26 cellular contexts compared by ENCODE assay signal in the genomic region with DNA sequence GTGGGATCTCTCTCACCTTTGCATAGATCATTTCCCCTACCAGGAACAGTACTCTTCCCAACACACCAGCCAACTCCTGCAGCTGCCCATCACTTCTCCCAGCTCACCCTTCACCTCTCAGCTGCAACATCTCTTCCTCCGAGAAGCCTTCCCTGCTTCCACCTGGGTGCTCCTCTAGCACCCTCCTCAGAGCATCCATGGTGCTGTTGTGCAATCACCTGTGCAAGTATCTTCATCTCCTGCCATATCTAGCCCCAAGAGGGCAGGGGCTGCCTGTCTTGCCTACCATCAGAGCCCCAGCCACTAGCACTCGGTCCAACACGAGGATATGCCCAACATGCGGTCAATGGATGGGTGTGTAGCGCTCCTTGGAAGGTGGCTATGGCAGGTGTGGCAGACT.
DNase-seq lines count a peak whose midpoint lies in the region; ATAC-seq, FAIRE-seq and TF ChIP-seq lines count a peak whose summit lies in the region.
"Had no signal": no experiment of that assay in that cellular context is flagged by ENCODE, and none has a peak within 500 bp of the region (broad histone marks: within the 10 kb centered on the region; RNA-seq: fewer than 3 reads in every experiment).

No MANE protein-coding gene starts in this region.

- DNase-seq in IMR-90 (no peak), K562 (ENCODE audit: extremely low read depth in 1 of 4, low spot score in 3 of 4) (no peak), neuronal stem cell (ENCODE audit: low spot score) (no peak), hepatocyte (ENCODE audit: low spot score) (no peak)
- DNase-seq: 8988T; ACHN; BE2C; C1 segment of cervical spinal cord; CD4-positive, alpha-beta memory T cell; CD4-positive, CD25-positive, alpha-beta regulatory T cell; CD8-positive, alpha-beta memory T cell; COR-L47; DMS 273 treated with DMSO at 0.1 percent for 48 hours; DMS153; DMS53; DMS79; DND-41; EL; GDM1 had no signal

- no peak for TF ChIP-seq EP300 in K562 (IDR thresholded peaks at IDR 0.05; ENCODE audit: low read length)

- CTCF ChIA-PET in IMR-90 (lab: Yijun Ruan, JAX) (no interaction called here), K562 (lab: Yijun Ruan, JAX; ENCODE audit: low intra/inter-chr PET ratio) (no interaction called here)

- H2AFZ ChIP-seq in IMR-90 (replicated peaks; ENCODE audit: low read length, poor library complexity) (peak overlapping the region; percentile 8), K562 (ENCODE audit: low read depth, low read length) (no peak overlapping the region), neuronal stem cell (ENCODE audit: low read length) (no peak overlapping the region), hepatocyte (no peak overlapping the region)

- H3K56ac ChIP-seq in IMR-90 (ENCODE audit: extremely low read depth, insufficient read depth, low read length), result no peak overlapping the region

- H2BK15ac ChIP-seq in IMR-90 (ENCODE audit: low read depth, low read length) (no peak overlapping the region), neuronal stem cell (ENCODE audit: low read length) (no peak overlapping the region)

- TF ChIP-seq CTCF in IMR-90 (conservative IDR thresholded peaks at IDR 0.05; ENCODE audit: low read depth, low read length) (no peak), K562 (IDR thresholded peaks at IDR 0.05 in 2 of 3, conservative IDR thresholded peaks at IDR 0.05 in 1 of 3; ENCODE audit: insufficient read depth in 2 of 3, low read depth in 1 of 3, low read length in 3 of 3) (no peak), hepatocyte (IDR thresholded peaks at IDR 0.05; ENCODE audit: poor library complexity) (no peak)

- TF ChIP-seq RAD21 in IMR-90 (IDR thresholded peaks at IDR 0.05; ENCODE audit: low read length), result no peak
- TF ChIP-seq RAD21 in K562 (CRISPR knock-in tag; conservative IDR thresholded peaks at IDR 0.05 in 1 of 2, IDR thresholded peaks at IDR 0.05 in 1 of 2), result no peak

- H2AK9ac ChIP-seq in IMR-90 (replicated peaks; ENCODE audit: low read depth, low read length, poor library complexity), result no peak overlapping the region

- H4K20me1 ChIP-seq in IMR-90 (ENCODE audit: insufficient read depth, low read length), result no peaks in the 10 kb centered on the region
- no peaks in the 10 kb centered on the region for H4K20me1 ChIP-seq in K562 (replicated peaks; ENCODE audit: control insufficient read depth, insufficient read depth, low read length)
- H4K20me1 ChIP-seq in hepatocyte (ENCODE audit: insufficient read depth, poor library complexity, severe bottlenecking), result no peaks in the 10 kb centered on the region
- H4K20me1 ChIP-seq: BLaER1 had no signal

- no peak overlapping the region for H2BK5ac ChIP-seq in IMR-90 (ENCODE audit: low read depth, low read length, poor library complexity, severe bottlenecking)
- no peak overlapping the region for H2BK5ac ChIP-seq in neuronal stem cell (ENCODE audit: low read length)

- H3K79me2 ChIP-seq in K562 (ENCODE audit: control insufficient read depth, insufficient read depth, low read length), result no peaks in the 10 kb centered on the region
- no peaks in the 10 kb centered on the region for H3K79me2 ChIP-seq in hepatocyte

- 100% methylated on average over 3 of the region's 5 CpGs; no CpG with 5 or more reads in 1 of the 2 experiments for WGBS in IMR-90 (ENCODE audit: extremely low coverage in 2 of 2, insufficient read length in 1 of 2), 2 experiments
- 7% methylated on average over 5 of the region's 5 CpGs for whole genome bisulfite sequencing in K562 (ENCODE audit: insufficient coverage, low coverage, missing lambda C conversion rate)
- WGBS in neuronal stem cell (ENCODE audit: extremely low coverage in 2 of 2, insufficient read length in 2 of 2, insufficient replicate concordance in 1 of 2), 2 donors, result no CpG with 5 or more reads among the region's 5 CpGs
- 87% methylated on average over 5 of the region's 5 CpGs for whole genome bisulfite sequencing in hepatocyte (ENCODE audit: low lambda C conversion rate, missing lambda C conversion rate)

- intact Hi-C loops in IMR-90 (cut with micrococcal nuclease) (no loop called here), K562 (cut with micrococcal nuclease) (no loop called here)

- H3K36me3 ChIP-seq in IMR-90 (ENCODE audit: control insufficient read depth, insufficient read depth, low read length), result no peaks in the 10 kb centered on the region
- no peaks in the 10 kb centered on the region for H3K36me3 ChIP-seq in K562 (ENCODE audit: control insufficient read depth, insufficient read depth, low read length)
- no peaks in the 10 kb centered on the region for H3K36me3 ChIP-seq in neuronal stem cell (replicated peaks in 1 of 2; ENCODE audit: control insufficient read depth in 2 of 2, insufficient read depth in 2 of 2, low read length in 2 of 2)
- no peaks in the 10 kb centered on the region for H3K36me3 ChIP-seq in hepatocyte (replicated peaks; ENCODE audit: insufficient read depth, low read depth)
- H3K36me3 ChIP-seq: BE2C, BLaER1 had no signal

- H2BK120ac ChIP-seq in IMR-90 (ENCODE audit: low read depth, low read length), result no peak overlapping the region
- H2BK120ac ChIP-seq in neuronal stem cell (ENCODE audit: low read depth, low read length), result no peak overlapping the region

- dilution Hi-C loops in IMR-90 (cut with HindIII; ENCODE audit: low sequenced_read_pairs, unreplicated experiment), result no loop called here

- no peak overlapping the region for H2AK5ac ChIP-seq in IMR-90 (ENCODE audit: low read depth, low read length)
- no peak overlapping the region for H2AK5ac ChIP-seq in neuronal stem cell (ENCODE audit: low read depth, low read length)

- H3K18ac ChIP-seq in IMR-90 (ENCODE audit: low read depth, low read length) (no peak overlapping the region), neuronal stem cell (ENCODE audit: low read length) (no peak overlapping the region)

- no peaks in the 10 kb centered on the region; the same call in 1 of the 2 replicates for H3K27me3 ChIP-seq in IMR-90 (ENCODE audit: control insufficient read depth, insufficient read depth, low read length)
- H3K27me3 ChIP-seq in K562 (ENCODE audit: control insufficient read depth in 2 of 2, insufficient read depth in 2 of 2, low read length in 2 of 2), result peaks cover 8 to 26% of the 10 kb centered on the region in 2 experiments; a peak in 3 of 5 replicates
- peaks cover 0 to 3% (median 0%) of the 10 kb centered on the region in 3 experiments for H3K27me3 ChIP-seq in neuronal stem cell (ENCODE audit: control insufficient read depth in 3 of 3, insufficient read depth in 3 of 3, low read depth in 1 of 3, low read length in 3 of 3)
- H3K27me3 ChIP-seq in hepatocyte, result no peaks in the 10 kb centered on the region
- H3K27me3 ChIP-seq: BE2C, BLaER1 had no signal

- H3K9me3 ChIP-seq in IMR-90 (ENCODE audit: control insufficient read depth, insufficient read depth, low read length), result no peaks in the 10 kb centered on the region
- H3K9me3 ChIP-seq in K562 (replicated peaks; ENCODE audit: control insufficient read depth, insufficient read depth, low read depth, low read length), result no peaks in the 10 kb centered on the region
- H3K9me3 ChIP-seq in neuronal stem cell (replicated peaks in 1 of 2; ENCODE audit: control insufficient read depth in 2 of 2, insufficient read depth in 1 of 2, low read depth in 1 of 2, low read length in 2 of 2), result peaks cover 0 to 5% of the 10 kb centered on the region in 2 donors
- no peaks in the 10 kb centered on the region for H3K9me3 ChIP-seq in hepatocyte (ENCODE audit: low read depth)
- H3K9me3 ChIP-seq: BE2C had no signal

- H3K79me1 ChIP-seq in IMR-90 (ENCODE audit: low read depth in 1 of 2, low read length in 2 of 2), result no peaks in the 10 kb centered on the region
- H3K79me1 ChIP-seq in neuronal stem cell (ENCODE audit: low read depth, low read length), result no peaks in the 10 kb centered on the region

- H4K91ac ChIP-seq in IMR-90 (ENCODE audit: insufficient read depth, low read depth, low read length), result no peak overlapping the region
- no peak overlapping the region for H4K91ac ChIP-seq in neuronal stem cell (ENCODE audit: low read depth, low read length, poor library complexity)

- BruUV-seq in IMR-90 (replicated peaks; lab: Mats Ljungman, UMichigan) (no TSS peak), K562 (replicated peaks; lab: Mats Ljungman, UMichigan) (no TSS peak)

- H3K27ac ChIP-seq in IMR-90 (ENCODE audit: insufficient read depth, low read length) (no peak overlapping the region), K562 (ENCODE audit: extremely low read depth, low read depth, low read length) (no peak overlapping the region), neuronal stem cell (replicated peaks; ENCODE audit: low read length) (no peak overlapping the region), hepatocyte (no peak overlapping the region)
- H3K27ac ChIP-seq: BLaER1 had no signal

- H3K14ac ChIP-seq in IMR-90 (replicated peaks; ENCODE audit: low read depth, low read length) (no peak overlapping the region), neuronal stem cell (ENCODE audit: low read length) (no peak overlapping the region)

- no peak for ATAC-seq in IMR-90 (ENCODE audit: low read depth)
- ATAC-seq in K562, result no peak
- ATAC-seq in HG03469 (IDR thresholded peaks at IDR 0.05; ENCODE audit: unreplicated experiment), result no peak
- ATAC-seq in HG03521 (IDR thresholded peaks at IDR 0.05; ENCODE audit: unreplicated experiment), result no peak
- ATAC-seq: GM12878 had no signal

- H3K9ac ChIP-seq in IMR-90 (ENCODE audit: low read depth, low read length), result no peak overlapping the region
- H3K9ac ChIP-seq in K562 (ENCODE audit: insufficient read depth in 1 of 2, low read depth in 2 of 2, low read length in 2 of 2), result no peak overlapping the region
- H3K9ac ChIP-seq in neuronal stem cell (ENCODE audit: low read depth, low read length, poor library complexity), result no peak overlapping the region
- H3K9ac ChIP-seq: BLaER1 had no signal

- no peaks in the 10 kb centered on the region for H3K9me2 ChIP-seq in hepatocyte (replicated peaks; ENCODE audit: insufficient read depth)

- H3K4me1 ChIP-seq in IMR-90 (ENCODE audit: control insufficient read depth, insufficient read depth, low read length) (no peaks in the 10 kb centered on the region), K562 (replicated peaks in 1 of 2; ENCODE audit: control insufficient read depth in 2 of 2, insufficient read depth in 2 of 2, low read length in 2 of 2) (no peaks in the 10 kb centered on the region), neuronal stem cell (ENCODE audit: control insufficient read depth in 2 of 2, insufficient read depth in 1 of 2, low read depth in 1 of 2, low read length in 2 of 2) (no peaks in the 10 kb centered on the region), hepatocyte (ENCODE audit: insufficient read depth) (peaks cover 7% of the 10 kb centered on the region)
- H3K4me1 ChIP-seq: BE2C had no signal

- no peak overlapping the region for H3K4ac ChIP-seq in IMR-90 (ENCODE audit: low read depth, low read length)
- H3K4ac ChIP-seq in neuronal stem cell (ENCODE audit: low read length), result no peak overlapping the region

- H4K5ac ChIP-seq in IMR-90 (ENCODE audit: low read depth, low read length), result no peak overlapping the region

- POLR2A ChIA-PET in IMR-90 (lab: Charles Lee; ENCODE audit: unreplicated experiment) (no interaction called here), K562 (lab: Yijun Ruan, JAX) (interaction anchor here (0.8 kb wide), 1 partner anchor 11 kb away, joined by 4 read pairs; no protein-coding TSS in a partner anchor)

- no peak for FAIRE-seq in K562 (lab: Jason Lieb, UNC)
- FAIRE-seq: A204.1, GM12878, GM12892, GM18507 had no signal

- in situ Hi-C loops in IMR-90 (cut with MboI; ENCODE audit: low sequenced_read_pairs) (no loop called here), K562 (cut with MboI) (no loop called here)

- H4K8ac ChIP-seq in IMR-90 (ENCODE audit: low read depth in 2 of 2, low read length in 2 of 2) (no peak overlapping the region), neuronal stem cell (ENCODE audit: low read depth, low read length) (peak overlapping the region; percentile 6)

- H3K4me2 ChIP-seq in IMR-90 (ENCODE audit: low read depth, low read length) (no peak overlapping the region), K562 (ENCODE audit: insufficient read depth, low read length) (no peak overlapping the region), neuronal stem cell (ENCODE audit: insufficient read depth, low read length, poor library complexity, severe bottlenecking) (no peak overlapping the region), hepatocyte (no peak overlapping the region)
- H3K4me2 ChIP-seq: BLaER1 had no signal

- H3K9me1 ChIP-seq in IMR-90 (ENCODE audit: insufficient read depth, low read length) (no peaks in the 10 kb centered on the region), K562 (ENCODE audit: control insufficient read depth, insufficient read depth, low read length) (no peaks in the 10 kb centered on the region)

- no peak overlapping the region for H2BK20ac ChIP-seq in IMR-90 (ENCODE audit: low read depth, low read length)

- H2BK12ac ChIP-seq in neuronal stem cell (ENCODE audit: low read length), result no peak overlapping the region

- H3K4me3 ChIP-seq in IMR-90 (ENCODE audit: insufficient read depth, low read depth, low read length) (no peak overlapping the region), K562 (no peak overlapping the region), neuronal stem cell (ENCODE audit: low read length in 2 of 2) (no peak overlapping the region), hepatocyte (no peak overlapping the region)
- H3K4me3 ChIP-seq: BLaER1, GM12878 had no signal

- TF ChIP-seq POLR2A in IMR-90 (IDR thresholded peaks at IDR 0.05; ENCODE audit: low read depth, low read length), result no peak
- no peak for TF ChIP-seq POLR2A in K562 (conservative IDR thresholded peaks at IDR 0.05)

- H3K23ac ChIP-seq in IMR-90 (ENCODE audit: low read depth, low read length) (no peak overlapping the region), neuronal stem cell (ENCODE audit: low read depth, low read length, poor library complexity) (no peak overlapping the region)
